Comparison of ENCODE assay signal across 17 cellular contexts in genomic region chr1:245272676-245273075, GRCh38.
A peak's percentile ranks its signal among the peaks of the same experiment; 100 is the strongest.
DNase-seq lines count a peak whose midpoint lies in the region; ATAC-seq and TF ChIP-seq lines count a peak whose summit lies in the region.
"Had no signal": no experiment of that assay in that cellular context is flagged by ENCODE, and none has a peak within 500 bp of the region (broad histone marks: within the 10 kb centered on the region; RNA-seq: fewer than 3 reads in every experiment).

No MANE protein-coding gene starts in this region.

- H3K9me2 ChIP-seq in GM23248 (ENCODE audit: insufficient read depth): no peaks in the 10 kb centered on the region
- no peaks in the 10 kb centered on the region for H3K9me2 ChIP-seq in GM23338 (ENCODE audit: insufficient read depth)

- H3K27me3 Mint-ChIP-seq in progenitor cell of endocrine pancreas (no peaks in the 10 kb centered on the region), chondrocyte (ENCODE audit: low read depth) (no peaks in the 10 kb centered on the region), GM23338 (ENCODE audit: insufficient read depth, low read depth, poor library complexity) (peaks cover 9% of the 10 kb centered on the region)

- H3K36me3 ChIP-seq in GM23248 (ENCODE audit: low read depth) (no peaks in the 10 kb centered on the region), GM23338 (ENCODE audit: insufficient read depth) (no peaks in the 10 kb centered on the region)
- H3K36me3 ChIP-seq: BLaER1 treated with 17β-estradiol and CSF1 and Interleukin-3, amounts not matched to agents 10 nM and 100 nM had no signal

- in situ Hi-C loops in GM23248 (cut with MboI): no loop called here

- TF ChIP-seq CTCF in AG10803 (conservative IDR thresholded peaks at IDR 0.05; ENCODE audit: low read length): no peak
- TF ChIP-seq CTCF in progenitor cell of endocrine pancreas (IDR thresholded peaks at IDR 0.05; ENCODE audit: unreplicated experiment): no peak
- no peak for TF ChIP-seq CTCF in chondrocyte (IDR thresholded peaks at IDR 0.05)
- no peak for TF ChIP-seq CTCF in GM23338 (conservative IDR thresholded peaks at IDR 0.05; ENCODE audit: low read depth in 2 of 2)

- H3K4me1 Mint-ChIP-seq in progenitor cell of endocrine pancreas (ENCODE audit: low read depth): peaks cover 5% of the 10 kb centered on the region
- peaks cover 8% of the 10 kb centered on the region for H3K4me1 Mint-ChIP-seq in chondrocyte (ENCODE audit: low read depth)
- H3K4me1 Mint-ChIP-seq in GM23338: peaks cover 6% of the 10 kb centered on the region
- H3K4me1 Mint-ChIP-seq: B cell had no signal

- H3K9me3 ChIP-seq in GM23248 (ENCODE audit: low read depth): no peaks in the 10 kb centered on the region

- H3K9me3 Mint-ChIP-seq in progenitor cell of endocrine pancreas (ENCODE audit: low read depth) (peaks cover 8% of the 10 kb centered on the region), chondrocyte (ENCODE audit: low read depth) (peaks cover 9% of the 10 kb centered on the region), GM23338 (peaks cover 9% of the 10 kb centered on the region; the same call in 2 of the 3 replicates)

- H3K4me3 ChIP-seq in AG10803 (ENCODE audit: low read length): peak overlapping the region; percentile 12; the same call in 1 of the 2 replicates
- H3K4me3 ChIP-seq in GM23248: peak overlapping the region; percentile 40
- H3K4me3 ChIP-seq in GM23338: no peak overlapping the region
- H3K4me3 ChIP-seq: BLaER1 treated with 17β-estradiol and CSF1 and Interleukin-3, amounts not matched to agents 10 nM and 100 nM had no signal

- H3K27ac Mint-ChIP-seq in progenitor cell of endocrine pancreas (peak overlapping the region; percentile 12), chondrocyte (ENCODE audit: unreplicated experiment) (no peak overlapping the region), GM23338 (no peak overlapping the region)
- H3K27ac Mint-ChIP-seq: B cell; CD8-positive, alpha-beta T cell had no signal

- H3K4me3 Mint-ChIP-seq in progenitor cell of endocrine pancreas (ENCODE audit: low read depth): no peak overlapping the region
- no peak overlapping the region for H3K4me3 Mint-ChIP-seq in chondrocyte (ENCODE audit: unreplicated experiment)
- H3K4me3 Mint-ChIP-seq in GM23338: no peak overlapping the region
- H3K4me3 Mint-ChIP-seq: B cell; CD8-positive, alpha-beta T cell had no signal

- H3F3A ChIP-seq in GM23248 (ENCODE audit: insufficient read depth) (no peaks in the 10 kb centered on the region), GM23338 (replicated peaks; ENCODE audit: low read depth) (no peaks in the 10 kb centered on the region)

- H3K9ac ChIP-seq in GM23248: no peak overlapping the region
- H3K9ac ChIP-seq: BLaER1 treated with 17β-estradiol and CSF1 and Interleukin-3, amounts not matched to agents 10 nM and 100 nM had no signal

- 20 to 31% methylated on average over 4 of the region's 4 CpGs for WGBS in GM23248 (ENCODE audit: low coverage in 1 of 2, low lambda C conversion rate in 2 of 2, missing lambda C conversion rate in 2 of 2), 2 experiments

- ATAC-seq in GM23338 (no peak), GM21737 (IDR thresholded peaks at IDR 0.05; ENCODE audit: unreplicated experiment) (no peak)
- ATAC-seq: CD8-positive, alpha-beta T cell had no signal

- H3K79me2 ChIP-seq in GM23248 (ENCODE audit: insufficient read depth) (peaks cover 5% of the 10 kb centered on the region; the same call in 1 of the 2 replicates), GM23338 (replicated peaks; ENCODE audit: insufficient read depth) (no peaks in the 10 kb centered on the region)

- no peaks in the 10 kb centered on the region for H3K27me3 ChIP-seq in GM23248 (replicated peaks; ENCODE audit: insufficient read depth)
- no peaks in the 10 kb centered on the region for H3K27me3 ChIP-seq in GM23338 (ENCODE audit: insufficient read depth)

- H3K4me2 ChIP-seq in GM23248 (ENCODE audit: unreplicated experiment) (peak overlapping the region; percentile 36), GM23338 (no peak overlapping the region)
- H3K4me2 ChIP-seq: BLaER1 treated with 17β-estradiol and CSF1 and Interleukin-3, amounts not matched to agents 10 nM and 100 nM had no signal

- peaks cover 1% of the 10 kb centered on the region for H3K36me3 Mint-ChIP-seq in progenitor cell of endocrine pancreas (ENCODE audit: insufficient read depth)
- peaks cover 6% of the 10 kb centered on the region for H3K36me3 Mint-ChIP-seq in chondrocyte (ENCODE audit: low read depth)
- no peaks in the 10 kb centered on the region for H3K36me3 Mint-ChIP-seq in GM23338 (ENCODE audit: low read depth)
- H3K36me3 Mint-ChIP-seq: CD8-positive, alpha-beta T cell had no signal

- DNase-seq in AG10803 (ENCODE audit: low read depth): peak; percentile 70
- DNase-seq in GM23248: no peak
- peak; percentile 36 for DNase-seq in dedifferentiated amniotic fluid mesenchymal stem cell (ENCODE audit: extremely low spot score)
- DNase-seq in progenitor cell of endocrine pancreas (ENCODE audit: low spot score, unreplicated experiment): no peak
- DNase-seq in chondrocyte (ENCODE audit: low spot score): no peak
- DNase-seq in GM23338 (ENCODE audit: low spot score): no peak
- DNase-seq: 8988T; Calu3; CD8-positive, alpha-beta T cell; DMS 273 treated with DMSO at 0.1 percent for 48 hours; DMS53; DND-41; HCEC 1CT had no signal

- H4K20me1 ChIP-seq in GM23248 (ENCODE audit: insufficient read depth) (no peaks in the 10 kb centered on the region), GM23338 (replicated peaks; ENCODE audit: insufficient read depth) (no peaks in the 10 kb centered on the region)
- H4K20me1 ChIP-seq: BLaER1 treated with 17β-estradiol and CSF1 and Interleukin-3, amounts not matched to agents 10 nM and 100 nM had no signal

- H2AFZ ChIP-seq in GM23248 (peak overlapping the region; percentile 27; the same call in 1 of the 2 replicates), GM23338 (no peak overlapping the region)

- H3K27ac ChIP-seq in GM23248 (no peak overlapping the region), GM23338 (ENCODE audit: low read depth) (no peak overlapping the region)
- H3K27ac ChIP-seq: BLaER1 treated with 17β-estradiol and CSF1 and Interleukin-3, amounts not matched to agents 10 nM and 100 nM; HL-60 had no signal

- no peaks in the 10 kb centered on the region for H3K4me1 ChIP-seq in GM23248 (ENCODE audit: insufficient read depth)
- peaks cover 4% of the 10 kb centered on the region; the same call in 1 of the 2 replicates for H3K4me1 ChIP-seq in GM23338 (ENCODE audit: insufficient read depth)
- H3K4me1 ChIP-seq: BLaER1 treated with 17β-estradiol and CSF1 and Interleukin-3, amounts not matched to agents 10 nM and 100 nM had no signal

TF ChIP-seq in GM23338, 12 proteins besides CTCF, POLR2A, EP300 and RAD21 (continues in another document):
- TF ChIP-seq REST (IDR thresholded peaks at IDR 0.05; ENCODE audit: unreplicated experiment): no peak
- no peak for TF ChIP-seq STAT1 (IDR thresholded peaks at IDR 0.05; ENCODE audit: unreplicated experiment)
- no peak for TF ChIP-seq ZNF331 (CRISPR knock-in tag; IDR thresholded peaks at IDR 0.05; ENCODE audit: low read depth)
- TF ChIP-seq POLR2AphosphoS5 (IDR thresholded peaks at IDR 0.05; ENCODE audit: low read depth): no peak
- no peak for TF ChIP-seq JUNB (IDR thresholded peaks at IDR 0.05; ENCODE audit: unreplicated experiment)

Comparison
In these comparisons a context has a peak if more than half of its experiments do, and no peak if none do; other contexts are left out.
1. DNase-seq: peak in AG10803 (single experiment) and dedifferentiated amniotic fluid mesenchymal stem cell (single experiment); none in GM23248 (single experiment), progenitor cell of endocrine pancreas (single experiment), chondrocyte (single experiment) and GM23338 (single experiment).